ENCODE assay signal across 20 cellular contexts in genomic region chr1:55203064-55203463, GRCh38. TPM values are rescaled to one million over a fixed set of nuclear protein-coding genes. Genes with fewer than 3 reads are reported as not detected.
DNase-seq lines count a peak whose midpoint lies in the region; ATAC-seq, FAIRE-seq and TF ChIP-seq lines count a peak whose summit lies in the region.
"Had no signal": no experiment of that assay in that cellular context is flagged by ENCODE, and none has a peak within 500 bp of the region (broad histone marks: within the 10 kb centered on the region; RNA-seq: fewer than 3 reads in every experiment).

No MANE protein-coding gene starts in this region.

- peaks cover 7 to 43% of the 10 kb centered on the region in 2 experiments for H3K4me1 ChIP-seq in K562 (replicated peaks in 1 of 2; ENCODE audit: control insufficient read depth in 2 of 2, insufficient read depth in 2 of 2, low read length in 2 of 2)
- peaks cover 2 to 9% of the 10 kb centered on the region in 2 donors for H3K4me1 ChIP-seq in small intestine (ENCODE audit: control insufficient read depth in 2 of 2, insufficient read depth in 1 of 2, low read depth in 1 of 2, low read length in 1 of 2)
- H3K4me1 ChIP-seq: parathyroid adenoma had no signal

- no peak overlapping the region; a peak in 1 of 4 replicates for H3K9ac ChIP-seq in K562 (ENCODE audit: insufficient read depth in 1 of 2, low read depth in 2 of 2, low read length in 2 of 2)
- H3K9ac ChIP-seq: BLaER1 treated with 17β-estradiol and CSF1 and Interleukin-3, amounts not matched to agents 10 nM and 100 nM; parathyroid adenoma had no signal

- no peaks in the 10 kb centered on the region for H3K9me3 Mint-ChIP-seq in activated CD8-positive, alpha-beta memory T cell treated with anti-CD3 and anti-CD28 coated beads, Interleukin-2, amount 10 ng/mL, durations not matched to agents 7 days and 5 days (ENCODE audit: low read depth)
- H3K9me3 Mint-ChIP-seq in T-helper 1 cell treated with Interleukin-12 subunit alpha and Interleukin-12 subunit beta and Interleukin-4 antibody, amounts not matched to agents 30 μg/mL and 1 μg/mL, for 36 hours: no peaks in the 10 kb centered on the region
- no peaks in the 10 kb centered on the region for H3K9me3 Mint-ChIP-seq in HFFc6
- H3K9me3 Mint-ChIP-seq: activated B cell treated with CpG ODN at 0.5 μM for 24 hours had no signal

- H3K36me3 ChIP-seq in K562 (ENCODE audit: control insufficient read depth, insufficient read depth, low read length) (peaks cover 50% of the 10 kb centered on the region), small intestine (ENCODE audit: control insufficient read depth in 2 of 2, insufficient read depth in 2 of 2, low read length in 2 of 2) (peaks cover 3 to 4% of the 10 kb centered on the region in 2 donors)

- H3K27me3 Mint-ChIP-seq in activated CD8-positive, alpha-beta memory T cell treated with anti-CD3 and anti-CD28 coated beads, Interleukin-2, amount 10 ng/mL, durations not matched to agents 7 days and 5 days: no peaks in the 10 kb centered on the region
- no peaks in the 10 kb centered on the region for H3K27me3 Mint-ChIP-seq in T-helper 1 cell treated with Interleukin-12 subunit alpha and Interleukin-12 subunit beta and Interleukin-4 antibody, amounts not matched to agents 30 μg/mL and 1 μg/mL, for 36 hours (ENCODE audit: low read depth)
- no peaks in the 10 kb centered on the region; the same call in 1 of the 2 replicates for H3K27me3 Mint-ChIP-seq in HFFc6 (ENCODE audit: insufficient read depth)
- H3K27me3 Mint-ChIP-seq: activated B cell treated with CpG ODN at 0.5 μM for 24 hours had no signal

- H3K27me3 ChIP-seq in K562 (ENCODE audit: control insufficient read depth in 2 of 2, insufficient read depth in 2 of 2, low read length in 2 of 2): no peaks in the 10 kb centered on the region
- no peaks in the 10 kb centered on the region for H3K27me3 ChIP-seq in small intestine (ENCODE audit: control insufficient read depth in 2 of 2, insufficient read depth in 2 of 2, low read length in 2 of 2)
- H3K27me3 ChIP-seq: BLaER1 treated with 17β-estradiol and CSF1 and Interleukin-3, amounts not matched to agents 10 nM and 100 nM; hepatocyte had no signal

- TF ChIP-seq CTCF in K562 (IDR thresholded peaks at IDR 0.05 in 2 of 3, conservative IDR thresholded peaks at IDR 0.05 in 1 of 3; ENCODE audit: insufficient read depth in 2 of 3, low read depth in 1 of 3, low read length in 3 of 3): no peak
- TF ChIP-seq CTCF in HFFc6 (IDR thresholded peaks at IDR 0.05): no peak

- BruUV-seq in K562 (replicated peaks; lab: Mats Ljungman, UMichigan): no TSS peak

- in situ Hi-C loops in K562 (cut with MboI): no loop called here

- H4K20me1 ChIP-seq in K562 (replicated peaks; ENCODE audit: control insufficient read depth, insufficient read depth, low read length): no peaks in the 10 kb centered on the region

- no peak for TF ChIP-seq POLR2A in K562 (conservative IDR thresholded peaks at IDR 0.05)

- no peak overlapping the region for H3K4me2 ChIP-seq in K562 (ENCODE audit: insufficient read depth, low read length)
- H3K4me2 ChIP-seq: BLaER1 treated with 17β-estradiol and CSF1 and Interleukin-3, amounts not matched to agents 10 nM and 100 nM; hepatocyte had no signal

- H2AFZ ChIP-seq in K562 (ENCODE audit: low read depth, low read length): no peak overlapping the region
- H2AFZ ChIP-seq: hepatocyte, parathyroid adenoma had no signal

- intact Hi-C loops in K562 (cut with micrococcal nuclease): no loop called here

- H3K9me1 ChIP-seq in K562 (ENCODE audit: control insufficient read depth, insufficient read depth, low read length): no peaks in the 10 kb centered on the region

- peaks cover 32% of the 10 kb centered on the region for H3K36me3 Mint-ChIP-seq in activated CD8-positive, alpha-beta memory T cell treated with anti-CD3 and anti-CD28 coated beads, Interleukin-2, amount 10 ng/mL, durations not matched to agents 7 days and 5 days
- peaks cover 12% of the 10 kb centered on the region for H3K36me3 Mint-ChIP-seq in T-helper 1 cell treated with Interleukin-12 subunit alpha and Interleukin-12 subunit beta and Interleukin-4 antibody, amounts not matched to agents 30 μg/mL and 1 μg/mL, for 36 hours (ENCODE audit: low read depth)
- H3K36me3 Mint-ChIP-seq in HFFc6 (ENCODE audit: low read depth): peaks cover 11% of the 10 kb centered on the region; the same call in 1 of the 2 replicates

- ATAC-seq in activated CD8-positive, alpha-beta memory T cell treated with anti-CD3 and anti-CD28 coated beads, Interleukin-2, amount 10 ng/mL, durations not matched to agents 7 days and 5 days: peak; percentile 45
- peak; percentile 23; the same call in 2 of the 3 replicates for ATAC-seq in K562
- no peak for ATAC-seq in GM18502 (IDR thresholded peaks at IDR 0.05; ENCODE audit: poor library complexity, unreplicated experiment)
- ATAC-seq: GM12878 had no signal

- H3K4me3 Mint-ChIP-seq in activated CD8-positive, alpha-beta memory T cell treated with anti-CD3 and anti-CD28 coated beads, Interleukin-2, amount 10 ng/mL, durations not matched to agents 7 days and 5 days: peak overlapping the region; percentile 18
- H3K4me3 Mint-ChIP-seq in T-helper 1 cell treated with Interleukin-12 subunit alpha and Interleukin-12 subunit beta and Interleukin-4 antibody, amounts not matched to agents 30 μg/mL and 1 μg/mL, for 36 hours: peak overlapping the region; percentile 5
- H3K4me3 Mint-ChIP-seq in HFFc6: no peak overlapping the region
- H3K4me3 Mint-ChIP-seq: activated B cell treated with CpG ODN at 0.5 μM for 24 hours had no signal

- DNase-seq in activated CD8-positive, alpha-beta memory T cell treated with anti-CD3 and anti-CD28 coated beads, Interleukin-2, amount 10 ng/mL, durations not matched to agents 7 days and 5 days: no peak
- DNase-seq in activated CD8-positive, alpha-beta memory T cell treated with anti-CD3 and anti-CD28 coated beads for 24 hours: no peak
- DNase-seq in K562 (ENCODE audit: extremely low read depth in 1 of 4, low spot score in 3 of 4): no peak
- peak; percentile 38 for DNase-seq in small intestine
- no peak for DNase-seq in putamen (ENCODE audit: low spot score)
- no peak for DNase-seq in HFFc6
- DNase-seq: activated B cell treated with CpG ODN at 0.5 μM for 24 hours; activated naive CD4-positive, alpha-beta T cell treated with anti-CD3 and anti-CD28 coated beads, Interleukin-2, amount 50 U/mL, for 16 hours; DMS153; foreskin fibroblast; NCI-H1436; NCI-H524 treated with DMSO at 0.1 percent for 48 hours had no signal

- CTCF ChIA-PET in activated CD8-positive, alpha-beta memory T cell treated with anti-CD3 and anti-CD28 coated beads, Interleukin-2, amount 10 ng/mL, durations not matched to agents 7 days and 5 days (lab: Charles Lee): no interaction called here
- CTCF ChIA-PET in K562 (lab: Yijun Ruan, JAX; ENCODE audit: low intra/inter-chr PET ratio): no interaction called here

- H3K27ac Mint-ChIP-seq in activated CD8-positive, alpha-beta memory T cell treated with anti-CD3 and anti-CD28 coated beads, Interleukin-2, amount 10 ng/mL, durations not matched to agents 7 days and 5 days: no peak overlapping the region
- H3K27ac Mint-ChIP-seq in T-helper 1 cell treated with Interleukin-12 subunit alpha and Interleukin-12 subunit beta and Interleukin-4 antibody, amounts not matched to agents 30 μg/mL and 1 μg/mL, for 36 hours: peak overlapping the region; percentile 11
- no peak overlapping the region for H3K27ac Mint-ChIP-seq in HFFc6
- H3K27ac Mint-ChIP-seq: activated B cell treated with CpG ODN at 0.5 μM for 24 hours had no signal

- no peak for FAIRE-seq in K562 (lab: Jason Lieb, UNC)
- no peak for FAIRE-seq in small intestine (lab: Jason Lieb, UNC)
- FAIRE-seq: A204.1, colon had no signal

- H3K27ac ChIP-seq in K562 (ENCODE audit: extremely low read depth, low read depth, low read length) (peak overlapping the region; percentile 29; the same call in 1 of the 3 replicates), small intestine (ENCODE audit: low read depth in 1 of 2, low read length in 1 of 2) (no peak overlapping the region)
- H3K27ac ChIP-seq: BLaER1 treated with 17β-estradiol and CSF1 and Interleukin-3, amounts not matched to agents 10 nM and 100 nM; hepatocyte; parathyroid adenoma had no signal

- no peak for TF ChIP-seq EP300 in K562 (IDR thresholded peaks at IDR 0.05; ENCODE audit: low read length)

- POLR2A ChIA-PET in K562 (lab: Yijun Ruan, JAX): interaction anchor here (0.7 to 0.9 kb wide), 2 partner anchors 8 to 9 kb away, joined by 3 read pairs; no protein-coding TSS in a partner anchor

- no peak for TF ChIP-seq RAD21 in K562 (CRISPR knock-in tag; conservative IDR thresholded peaks at IDR 0.05 in 1 of 2, IDR thresholded peaks at IDR 0.05 in 1 of 2)

- 49% methylated on average over 2 of the region's 2 CpGs for WGBS in K562 (ENCODE audit: insufficient coverage, low coverage, missing lambda C conversion rate)
- WGBS in small intestine, 3 donors: 77 to 88% (median 86%) methylated on average over 2 of the region's 2 CpGs

- H3K9me3 ChIP-seq in K562 (replicated peaks; ENCODE audit: control insufficient read depth, insufficient read depth, low read depth, low read length): 0 out of 2 replicates have a peak, but pooled peaks cover 4% of the 10 kb centered on the region
- no peaks in the 10 kb centered on the region for H3K9me3 ChIP-seq in small intestine (ENCODE audit: control insufficient read depth, low read depth)

- no peak overlapping the region for H3K4me3 ChIP-seq in K562
- no peak overlapping the region for H3K4me3 ChIP-seq in small intestine (ENCODE audit: low read depth in 1 of 2, low read length in 2 of 2)
- H3K4me3 ChIP-seq: BLaER1 treated with 17β-estradiol and CSF1 and Interleukin-3, amounts not matched to agents 10 nM and 100 nM; GM12878; hepatocyte had no signal

- H3K79me2 ChIP-seq in K562 (ENCODE audit: control insufficient read depth, insufficient read depth, low read length): peaks cover 97% of the 10 kb centered on the region

- H3K4me1 Mint-ChIP-seq in activated CD8-positive, alpha-beta memory T cell treated with anti-CD3 and anti-CD28 coated beads, Interleukin-2, amount 10 ng/mL, durations not matched to agents 7 days and 5 days: peaks cover 57% of the 10 kb centered on the region
- H3K4me1 Mint-ChIP-seq in T-helper 1 cell treated with Interleukin-12 subunit alpha and Interleukin-12 subunit beta and Interleukin-4 antibody, amounts not matched to agents 30 μg/mL and 1 μg/mL, for 36 hours (ENCODE audit: low read depth): peaks cover 43% of the 10 kb centered on the region
- H3K4me1 Mint-ChIP-seq in HFFc6 (ENCODE audit: low read depth): peaks cover 46% of the 10 kb centered on the region

RNA-seq across cellular contexts. Expression of gene USP24, which starts 12.1 kb away (rescaled TPM):
- 10 to 100 TPM; 38.2 to 42.3 TPM for total RNA-seq in activated CD8-positive, alpha-beta memory T cell treated with anti-CD3 and anti-CD28 coated beads, Interleukin-2, amount 10 ng/mL, durations not matched to agents 7 days and 5 days
- total RNA-seq in K562 (2011; cell fraction: chromatin; rRNA removed; ENCODE audit: low replicate concordance): 62.0 and 200 TPM in 2 replicates
- total RNA-seq in K562 (2011; cell fraction: nucleolus; rRNA removed): 24.7 and 42.9 TPM in 2 replicates
- total RNA-seq in K562 (2011; cell fraction: nucleoplasm; rRNA removed): 66.4 and 102 TPM in 2 replicates
- total RNA-seq in K562 (2014; rRNA removed) (33.9 and 36.8 TPM in 2 replicates), K562 (2014; rRNA removed; fragmentation: Illumina TruSeq; extraction: Trizol) (54.5 and 56.4 TPM in 2 replicates), K562 (2015; rRNA removed; fragmentation: Illumina TruSeq; extraction: Trizol) (57.6 and 62.6 TPM in 2 replicates), K562 (2021) (40.5 and 43.4 TPM in 2 replicates)
- polyA plus RNA-seq in K562 (2011; rRNA removed) (22.0 and 31.3 TPM in 2 replicates), K562 (2014; fragmentation: Illumina TruSeq; extraction: Trizol) (38.2 and 43.5 TPM in 2 replicates), K562 (2014; fragmentation: Nextera tagmentation; extraction: Ambion mirVana) (10 to 100 TPM in 1 of 2 experiments, 1 to 10 TPM in 1; 7.7 to 14.1 TPM), K562 (2014; rRNA removed) (25.7 and 32.9 TPM in 2 replicates), small intestine (10 to 100 TPM in 2 of 3 donors, 1 to 10 TPM in 1; 7.3 to 11.4 (median 11.1) TPM)
- polyA plus RNA-seq in K562 (2011; cell fraction: cytosol; rRNA removed): 14.2 and 17.7 TPM in 2 replicates
- polyA plus RNA-seq in K562 (2011; cell fraction: nucleus; rRNA removed): 47.1 and 49.3 TPM in 2 replicates
- 23.4 and 27.9 TPM in 2 replicates for polyA plus RNA-seq in K562 (2012)
- polyA minus RNA-seq in K562 (2011; rRNA and poly(A)+ RNA removed): 109 and 122 TPM in 2 replicates
- polyA minus RNA-seq in K562 (2011; cell fraction: cytosol; rRNA and poly(A)+ RNA removed): 32.7 and 45.0 TPM in 2 replicates
- polyA minus RNA-seq in K562 (2011; cell fraction: nucleus; rRNA and poly(A)+ RNA removed): 65.6 and 111 TPM in 2 replicates
- 10 to 100 TPM; 22.5 to 27.8 (median 25.0) TPM for total RNA-seq in HFFc6 (2021; fragmentation: NEBNext Ultra II Directional; extraction: Animal tissue kit (Norgen Biotek cat#: 25700))
